11 cellular contexts compared by ENCODE assay signal in genomic region chr12:62379026-62379722, GRCh38.
DNase-seq lines count a peak whose midpoint lies in the region; ATAC-seq, FAIRE-seq and TF ChIP-seq lines count a peak whose summit lies in the region.
"Had no signal": no experiment of that assay in that cellular context is flagged by ENCODE, and none has a peak within 500 bp of the region (broad histone marks: within the 10 kb centered on the region; RNA-seq: fewer than 3 reads in every experiment).

No MANE protein-coding gene starts in this region.

- intact Hi-C loops in CD8-positive, alpha-beta T cell (cut with DNase I, micrococcal nuclease): no loop called here
- intact Hi-C loops in K562 (cut with micrococcal nuclease): no loop called here

- TF ChIP-seq RAD21 in K562 (CRISPR knock-in tag; conservative IDR thresholded peaks at IDR 0.05 in 1 of 2, IDR thresholded peaks at IDR 0.05 in 1 of 2): no peak

- H3K27ac ChIP-seq in CD8-positive, alpha-beta T cell (ENCODE audit: low read depth, low read length): no peak overlapping the region
- H3K27ac ChIP-seq in K562 (ENCODE audit: extremely low read depth, low read depth, low read length): no peak overlapping the region
- H3K27ac ChIP-seq: coronary artery had no signal

- no peak overlapping the region for H3K4me3 ChIP-seq in CD8-positive, alpha-beta T cell (ENCODE audit: low read depth, low read length)
- H3K4me3 ChIP-seq in K562: no peak overlapping the region
- H3K4me3 ChIP-seq: coronary artery had no signal

- TF ChIP-seq POLR2A in K562 (conservative IDR thresholded peaks at IDR 0.05): peak; percentile 24; the same call in 1 of the 2 replicates

- H3K36me3 ChIP-seq in CD8-positive, alpha-beta T cell (ENCODE audit: insufficient read depth, low read length): peaks cover 6% of the 10 kb centered on the region
- H3K36me3 ChIP-seq in K562 (ENCODE audit: control insufficient read depth, insufficient read depth, low read length): peaks cover 73% of the 10 kb centered on the region

- H4K20me1 ChIP-seq in K562 (replicated peaks; ENCODE audit: control insufficient read depth, insufficient read depth, low read length): no peaks in the 10 kb centered on the region

- H3K4me1 ChIP-seq in CD8-positive, alpha-beta T cell (ENCODE audit: insufficient read depth, low read length): no peaks in the 10 kb centered on the region
- H3K4me1 ChIP-seq in K562 (replicated peaks in 1 of 2; ENCODE audit: control insufficient read depth in 2 of 2, insufficient read depth in 2 of 2, low read length in 2 of 2): no peaks in the 10 kb centered on the region

- no peak overlapping the region for H3K9ac ChIP-seq in K562 (ENCODE audit: insufficient read depth in 1 of 2, low read depth in 2 of 2, low read length in 2 of 2)

- no peak overlapping the region for H2AFZ ChIP-seq in K562 (ENCODE audit: low read depth, low read length)

- peak overlapping the region; percentile 73 for H3K27ac Mint-ChIP-seq in CD8-positive, alpha-beta T cell
- peak overlapping the region; percentile 39 for H3K27ac Mint-ChIP-seq in HFFc6
- H3K27ac Mint-ChIP-seq in nephron: peak overlapping the region; percentile 2 to 47 (median 37)

- FAIRE-seq in K562 (lab: Jason Lieb, UNC) (no peak), RCC 7860 (lab: Jason Lieb, UNC) (no peak)

- no peak overlapping the region for H3K4me2 ChIP-seq in K562 (ENCODE audit: insufficient read depth, low read length)

- H3K9me1 ChIP-seq in K562 (ENCODE audit: control insufficient read depth, insufficient read depth, low read length): no peaks in the 10 kb centered on the region

- no peaks in the 10 kb centered on the region for H3K27me3 ChIP-seq in CD8-positive, alpha-beta T cell (ENCODE audit: insufficient read depth, low read length)
- H3K27me3 ChIP-seq in K562 (ENCODE audit: control insufficient read depth in 2 of 2, insufficient read depth in 2 of 2, low read length in 2 of 2): no peaks in the 10 kb centered on the region

- no peaks in the 10 kb centered on the region for H3K9me3 Mint-ChIP-seq in CD8-positive, alpha-beta T cell
- no peaks in the 10 kb centered on the region for H3K9me3 Mint-ChIP-seq in HFFc6
- H3K9me3 Mint-ChIP-seq in nephron: no peaks in the 10 kb centered on the region

- H3K9me3 ChIP-seq in CD8-positive, alpha-beta T cell (ENCODE audit: low read length): no peaks in the 10 kb centered on the region
- no peaks in the 10 kb centered on the region for H3K9me3 ChIP-seq in K562 (replicated peaks; ENCODE audit: control insufficient read depth, insufficient read depth, low read depth, low read length)

- H3K36me3 Mint-ChIP-seq in CD8-positive, alpha-beta T cell: peaks cover 44% of the 10 kb centered on the region
- H3K36me3 Mint-ChIP-seq in HFFc6 (ENCODE audit: low read depth) (peaks cover 5% of the 10 kb centered on the region; the same call in 1 of the 2 replicates), nephron (ENCODE audit: low read depth) (peaks cover 8% of the 10 kb centered on the region)

- no peaks in the 10 kb centered on the region for H3K27me3 Mint-ChIP-seq in CD8-positive, alpha-beta T cell (ENCODE audit: low read depth)
- H3K27me3 Mint-ChIP-seq in HFFc6 (ENCODE audit: insufficient read depth) (no peaks in the 10 kb centered on the region), nephron (ENCODE audit: low read depth) (no peaks in the 10 kb centered on the region)

- no TSS peak for BruUV-seq in K562 (replicated peaks; lab: Mats Ljungman, UMichigan)

- TF ChIP-seq EP300 in K562 (IDR thresholded peaks at IDR 0.05; ENCODE audit: low read length): no peak

- H3K4me1 Mint-ChIP-seq in CD8-positive, alpha-beta T cell (ENCODE audit: low read depth): peaks cover 26% of the 10 kb centered on the region
- H3K4me1 Mint-ChIP-seq in HFFc6 (ENCODE audit: low read depth) (peaks cover 18% of the 10 kb centered on the region), nephron (peaks cover 5% of the 10 kb centered on the region)

- H3K79me2 ChIP-seq in K562 (ENCODE audit: control insufficient read depth, insufficient read depth, low read length): peaks cover 49% of the 10 kb centered on the region

- WGBS in K562 (ENCODE audit: insufficient coverage, low coverage, missing lambda C conversion rate): 100% methylated on average over 2 of the region's 2 CpGs

- H3K4me3 Mint-ChIP-seq in CD8-positive, alpha-beta T cell: no peak overlapping the region
- no peak overlapping the region for H3K4me3 Mint-ChIP-seq in HFFc6
- H3K4me3 Mint-ChIP-seq in nephron: no peak overlapping the region

- in situ Hi-C loops in K562 (cut with MboI): no loop called here

- POLR2A ChIA-PET in CD8-positive, alpha-beta T cell (lab: Charles Lee): interaction anchor here (0.6 kb wide), 1 partner anchor 320 kb away, joined by 3 read pairs; no protein-coding TSS in a partner anchor
- POLR2A ChIA-PET in K562 (lab: Yijun Ruan, JAX): interaction anchor here (0.7 to 1.4 kb wide), 3 partner anchors 7 to 117 kb away, joined by 3 to 4 read pairs (median 4); no protein-coding TSS in a partner anchor

- no peak for TF ChIP-seq CTCF in CD8-positive, alpha-beta T cell (IDR thresholded peaks at IDR 0.05)
- TF ChIP-seq CTCF in HFFc6 (IDR thresholded peaks at IDR 0.05): no peak
- TF ChIP-seq CTCF in K562 (IDR thresholded peaks at IDR 0.05 in 2 of 3, conservative IDR thresholded peaks at IDR 0.05 in 1 of 3; ENCODE audit: insufficient read depth in 2 of 3, low read depth in 1 of 3, low read length in 3 of 3): no peak
- no peak for TF ChIP-seq CTCF in nephron (IDR thresholded peaks at IDR 0.05; ENCODE audit: unreplicated experiment in 3 of 3)

- CTCF ChIA-PET in CD8-positive, alpha-beta T cell (lab: Charles Lee): no interaction called here
- CTCF ChIA-PET in K562 (lab: Yijun Ruan, JAX; ENCODE audit: low intra/inter-chr PET ratio): no interaction called here

- no peak for DNase-seq in CD8-positive, alpha-beta T cell
- DNase-seq in HFFc6: no peak
- no peak for DNase-seq in K562 (ENCODE audit: extremely low read depth in 1 of 4, low spot score in 3 of 4)
- DNase-seq in NCI-H69 (lab: John Stamatoyannopoulos, UW): no peak
- DNase-seq in RCC 7860 (ENCODE audit: low spot score): no peak
- DNase-seq: activated CD8-positive, alpha-beta memory T cell treated with anti-CD3 and anti-CD28 coated beads for 24 hours; amniotic stem cell; NCI-H1694 had no signal

- ATAC-seq in CD8-positive, alpha-beta T cell: no peak
- ATAC-seq in K562 (no peak), HG02852 (IDR thresholded peaks at IDR 0.05; ENCODE audit: unreplicated experiment) (no peak)

TF ChIP-seq in K562, 482 proteins besides CTCF, POLR2A, EP300 and RAD21:
- no peak for TF ChIP-seq ZNF76 (CRISPR knock-in tag; IDR thresholded peaks at IDR 0.05; ENCODE audit: borderline replicate concordance)
- no peak for TF ChIP-seq ZNF408 (CRISPR knock-in tag; IDR thresholded peaks at IDR 0.05; ENCODE audit: low read depth)
- TF ChIP-seq ZNF583 (CRISPR knock-in tag; IDR thresholded peaks at IDR 0.05): no peak
- no peak for TF ChIP-seq DIDO1 (tag; IDR thresholded peaks at IDR 0.05; ENCODE audit: low read depth)
- no peak for TF ChIP-seq EP400 (IDR thresholded peaks at IDR 0.05)
- TF ChIP-seq FIP1L1 (IDR thresholded peaks at IDR 0.05; ENCODE audit: low read depth, low read length, poor library complexity, severe bottlenecking): no peak
- no peak for TF ChIP-seq ZNF668 (CRISPR knock-in tag; IDR thresholded peaks at IDR 0.05)
- no peak for TF ChIP-seq HOMEZ (CRISPR knock-in tag; IDR thresholded peaks at IDR 0.05)
- TF ChIP-seq BDP1 (IDR thresholded peaks at IDR 0.05; ENCODE audit: insufficient read depth, insufficient read length): no peak
- no peak for TF ChIP-seq ZFP1 (CRISPR knock-in tag; IDR thresholded peaks at IDR 0.05)
- TF ChIP-seq RFX7 (CRISPR knock-in tag; IDR thresholded peaks at IDR 0.05): no peak
- no peak for TF ChIP-seq ASH1L (IDR thresholded peaks at IDR 0.05; ENCODE audit: borderline replicate concordance, low read depth, partially characterized antibody)
- no peak for TF ChIP-seq MCM5 (IDR thresholded peaks at IDR 0.05; ENCODE audit: low read depth)
- no peak for TF ChIP-seq ZNF395 (CRISPR knock-in tag; IDR thresholded peaks at IDR 0.05)
- TF ChIP-seq ZNF644 (tag; IDR thresholded peaks at IDR 0.05; ENCODE audit: low read depth): no peak
- no peak for TF ChIP-seq ATF3 (IDR thresholded peaks at IDR 0.05)
- TF ChIP-seq ATF3 (CRISPR knock-in tag; conservative IDR thresholded peaks at IDR 0.05): no peak
- TF ChIP-seq POLR3A (IDR thresholded peaks at IDR 0.05; ENCODE audit: borderline replicate concordance, extremely low read depth, insufficient read depth, insufficient read length): no peak
